Comparison of ENCODE assay signal across 28 cellular contexts in genomic region chr13:106596287-106596937, GRCh38. TPM values are rescaled to one million over a fixed set of nuclear protein-coding genes. Genes with fewer than 3 reads are reported as not detected.
DNase-seq lines count a peak whose midpoint lies in the region; ATAC-seq, FAIRE-seq and TF ChIP-seq lines count a peak whose summit lies in the region.
"Had no signal": no experiment of that assay in that cellular context is flagged by ENCODE, and none has a peak within 500 bp of the region (broad histone marks: within the 10 kb centered on the region; RNA-seq: fewer than 3 reads in every experiment).

No MANE protein-coding gene starts in this region.

- H3K4me3 ChIP-seq in HepG2 (replicated peaks in 1 of 3; ENCODE audit: insufficient read depth in 1 of 3, low read depth in 2 of 3, low read length in 3 of 3), result no peak overlapping the region
- no peak overlapping the region for H3K4me3 ChIP-seq in right lobe of liver
- H3K4me3 ChIP-seq in trophoblast cell (ENCODE audit: low read depth, low read length), result peak overlapping the region; percentile 56
- H3K4me3 ChIP-seq: hepatocyte had no signal

- H3K36me3 ChIP-seq in HepG2 (replicated peaks in 1 of 2; ENCODE audit: control insufficient read depth in 1 of 2, insufficient read depth in 2 of 2, low read length in 2 of 2) (no peaks in the 10 kb centered on the region), right lobe of liver (no peaks in the 10 kb centered on the region), trophoblast cell (ENCODE audit: control insufficient read depth in 1 of 2, insufficient read depth in 2 of 2, low read length in 2 of 2) (peaks cover 0 to 2% of the 10 kb centered on the region in 2 experiments)

- H3K27ac ChIP-seq in HepG2 (ENCODE audit: extremely low read length, insufficient read depth, low read length) (no peak overlapping the region), right lobe of liver (no peak overlapping the region), trophoblast cell (ENCODE audit: low read depth, low read length) (no peak overlapping the region)
- H3K27ac ChIP-seq: epithelial cell of prostate, foreskin keratinocyte, hepatocyte, VCaP had no signal

- CTCF ChIA-PET in HepG2 (lab: Yijun Ruan, JAX; ENCODE audit: low intra/inter-chr PET ratio, low total read pairs), result no interaction called here

- no TSS peak for BruUV-seq in HepG2 (replicated peaks; lab: Mats Ljungman, UMichigan)

- H2BK12ac ChIP-seq in trophoblast cell (ENCODE audit: low read length), result no peak overlapping the region

- H2AFZ ChIP-seq in HepG2 (ENCODE audit: low read length) (no peak overlapping the region), trophoblast cell (ENCODE audit: insufficient read depth, low read length, poor library complexity) (no peak overlapping the region)
- H2AFZ ChIP-seq: hepatocyte had no signal

- H4K91ac ChIP-seq in trophoblast cell (ENCODE audit: low read depth, low read length), result no peak overlapping the region

- peak; percentile 62 for ATAC-seq in HepG2
- no peak for ATAC-seq in right lobe of liver
- peak; percentile 43 for ATAC-seq in left ventricle myocardium superior
- ATAC-seq in HG02642 (IDR thresholded peaks at IDR 0.05; ENCODE audit: poor library complexity, unreplicated experiment), result no peak
- ATAC-seq in GM18870 (IDR thresholded peaks at IDR 0.05; ENCODE audit: unreplicated experiment), result no peak
- ATAC-seq: foreskin keratinocyte, PC-3 had no signal

- H3K79me2 ChIP-seq in HepG2 (ENCODE audit: insufficient read depth, low read length) (no peaks in the 10 kb centered on the region), trophoblast cell (ENCODE audit: control insufficient read depth, insufficient read depth, low read length, poor library complexity) (no peaks in the 10 kb centered on the region)
- H3K79me2 ChIP-seq: hepatocyte had no signal

- H3K4me1 ChIP-seq in HepG2 (ENCODE audit: insufficient read depth, low read length) (peaks cover 18% of the 10 kb centered on the region), right lobe of liver (no peaks in the 10 kb centered on the region), trophoblast cell (ENCODE audit: control insufficient read depth in 1 of 2, insufficient read depth in 2 of 2, low read length in 2 of 2) (no peaks in the 10 kb centered on the region)
- H3K4me1 ChIP-seq: foreskin keratinocyte had no signal

- TF ChIP-seq EP300 in HepG2 (IDR thresholded peaks at IDR 0.05; ENCODE audit: low read depth in 2 of 2, low read length in 2 of 2) (no peak), HepG2 (CRISPR knock-in tag; IDR thresholded peaks at IDR 0.05; ENCODE audit: borderline replicate concordance) (no peak)

- H3K79me1 ChIP-seq in trophoblast cell (ENCODE audit: low read length), result no peaks in the 10 kb centered on the region

- H4K12ac ChIP-seq in trophoblast cell (ENCODE audit: low read depth, low read length), result no peak overlapping the region

- DNase-seq in HepG2 (ENCODE audit: low spot score) (no peak), right lobe of liver (no peak), left ventricle myocardium superior (no peak), trophoblast cell (no peak), DMS53 treated with DMSO at 0.1 percent for 48 hours (lab: John Stamatoyannopoulos, UW; ENCODE audit: unreplicated experiment) (no peak)
- no peak for DNase-seq in stimulated activated CD4-positive, alpha-beta T cell treated with anti-CD3 and anti-CD28 coated beads, Interleukin-12 subunit alpha, Interleukin-12 subunit beta, amount 100 ng/mL, for 4 hours
- DNase-seq: activated CD4-positive, alpha-beta T cell treated with anti-CD3 and anti-CD28 coated beads, Interleukin-2, amount 10 ng/mL, durations not matched to agents 7 days and 5 days; activated gamma-delta T cell treated with Interleukin-2 at 50 U/mL for 16 hours; activated T-cell treated with anti-CD3 and anti-CD28 coated beads, Interleukin-2, amount 50 U/mL, for 24 hours; AML-193; CD8-positive, alpha-beta memory T cell; effector CD4-positive, alpha-beta T cell; foreskin keratinocyte; naive B cell; NCI-H1092 treated with DMSO at 0.1 percent for 48 hours; NCI-H187 treated with DMSO at 0.1 percent for 48 hours; NCI-H2171 treated with DMSO at 0.1 percent for 48 hours; NCI-H510A treated with DMSO at 0.1 percent for 48 hours; PC-3; retina; stimulated activated CD4-positive, alpha-beta T cell treated with anti-CD3 and anti-CD28 coated beads, Interleukin-4, amount 100 ng/mL, for 4 hours; stimulated activated naive CD4-positive, alpha-beta T cell; T-helper 2 cell had no signal

- no peaks in the 10 kb centered on the region for H3K27me3 ChIP-seq in HepG2 (ENCODE audit: control insufficient read depth in 1 of 2, insufficient read depth in 2 of 2, low read length in 2 of 2)
- no peaks in the 10 kb centered on the region for H3K27me3 ChIP-seq in right lobe of liver
- no peaks in the 10 kb centered on the region for H3K27me3 ChIP-seq in trophoblast cell (ENCODE audit: insufficient read depth, low read length)
- H3K27me3 ChIP-seq: foreskin keratinocyte, hepatocyte had no signal

- TF ChIP-seq CTCF in HepG2 (CRISPR knock-in tag; IDR thresholded peaks at IDR 0.05), result peak; percentile 31
- no peak for TF ChIP-seq CTCF in right lobe of liver (IDR thresholded peaks at IDR 0.05)

- WGBS in HepG2 (ENCODE audit: low lambda C conversion rate), result 77% methylated on average over 10 of the region's 10 CpGs
- 89% methylated on average over 6 of the region's 10 CpGs for whole genome bisulfite sequencing in right lobe of liver (ENCODE audit: insufficient coverage, low coverage, low lambda C conversion rate, missing lambda C conversion rate)
- no CpG with 5 or more reads among the region's 10 CpGs for WGBS in trophoblast cell (ENCODE audit: extremely low coverage, insufficient coverage, insufficient read length)

- no peak overlapping the region for H3K23ac ChIP-seq in trophoblast cell (ENCODE audit: low read length)

- H2AK5ac ChIP-seq in trophoblast cell (ENCODE audit: low read length), result no peak overlapping the region

- POLR2A ChIA-PET in HepG2 (lab: Yijun Ruan, JAX), result no interaction called here

- in situ Hi-C loops in HepG2 (cut with HindIII; ENCODE audit: extremely low pct_ligation_motif_present, low pct_unique_long_range_greater_than_20kb), result no loop called here

- no peak overlapping the region for H4K8ac ChIP-seq in trophoblast cell (ENCODE audit: low read depth, low read length)

- no peak overlapping the region for H2BK5ac ChIP-seq in trophoblast cell (ENCODE audit: low read depth, low read length, poor library complexity)

- no peak overlapping the region for H3K14ac ChIP-seq in trophoblast cell (ENCODE audit: low read length)

- H3K9me3 ChIP-seq in HepG2 (ENCODE audit: low read length), result no peaks in the 10 kb centered on the region
- H3K9me3 ChIP-seq in right lobe of liver, result no peaks in the 10 kb centered on the region
- peaks cover 2% of the 10 kb centered on the region for H3K9me3 ChIP-seq in trophoblast cell (ENCODE audit: insufficient read depth, low read depth, low read length)

- H3K9ac ChIP-seq in HepG2 (ENCODE audit: insufficient read depth, low read depth, low read length) (no peak overlapping the region), trophoblast cell (ENCODE audit: low read length) (no peak overlapping the region)

- no peaks in the 10 kb centered on the region for H4K20me1 ChIP-seq in HepG2 (ENCODE audit: insufficient read depth, low read length)

- TF ChIP-seq RAD21 in HepG2 (CRISPR knock-in tag; IDR thresholded peaks at IDR 0.05), result no peak

- FAIRE-seq in HepG2 (lab: Jason Lieb, UNC), result no peak

- H3K4me2 ChIP-seq in HepG2 (ENCODE audit: low read depth, low read length) (no peak overlapping the region), trophoblast cell (ENCODE audit: low read length) (no peak overlapping the region)
- H3K4me2 ChIP-seq: hepatocyte had no signal

- intact Hi-C loops in HepG2 (cut with micrococcal nuclease; ENCODE audit: unreplicated experiment) (no loop called here), right lobe of liver (cut with DNase I) (no loop called here), left ventricle myocardium superior (cut with micrococcal nuclease) (no loop called here)

- H2BK120ac ChIP-seq in trophoblast cell (ENCODE audit: insufficient read depth, low read length, poor library complexity), result no peak overlapping the region

- TF ChIP-seq POLR2A in HepG2 (IDR thresholded peaks at IDR 0.05; ENCODE audit: insufficient read depth in 1 of 2, low read depth in 2 of 2, low read length in 2 of 2), result no peak
- no peak for TF ChIP-seq POLR2A in right lobe of liver (IDR thresholded peaks at IDR 0.05)

- no peak overlapping the region for H3K4ac ChIP-seq in trophoblast cell (ENCODE audit: low read depth, low read length)

- H3K18ac ChIP-seq in trophoblast cell (ENCODE audit: low read length), result no peak overlapping the region

TF ChIP-seq in HepG2, 621 proteins besides CTCF, POLR2A, EP300 and RAD21 (continues in another document):
- no peak for TF ChIP-seq PHB2 (IDR thresholded peaks at IDR 0.05; ENCODE audit: partially characterized antibody)
- no peak for TF ChIP-seq ZIK1 (CRISPR knock-in tag; IDR thresholded peaks at IDR 0.05; ENCODE audit: borderline replicate concordance, low read depth)
- TF ChIP-seq MXI1 (IDR thresholded peaks at IDR 0.05; ENCODE audit: borderline replicate concordance, low read depth, low read length), result no peak
- no peak for TF ChIP-seq DNMT1 (CRISPR knock-in tag; IDR thresholded peaks at IDR 0.05)

RNA-seq across cellular contexts. Expression of gene ARGLU1, which starts 28.5 kb away (rescaled TPM):
- total RNA-seq in HepG2 (2016; rRNA removed; fragmentation: Illumina TruSeq; extraction: Trizol) (27.2 and 47.1 TPM in 2 replicates), right lobe of liver (10 to 100 TPM; 19.9 to 35.6 (median 32.0) TPM), left ventricle myocardium superior (32.4 TPM)
- 11.8 and 17.4 TPM in 2 replicates for total RNA-seq in HepG2 (2016; cell fraction: cytosol; rRNA removed; fragmentation: Illumina TruSeq; extraction: Trizol; ENCODE audit: low read depth)
- 25.5 and 51.3 TPM in 2 replicates for total RNA-seq in HepG2 (2016; cell fraction: insoluble cytoplasmic fraction; rRNA removed; fragmentation: Illumina TruSeq; extraction: Trizol)
- 9.4 and 9.9 TPM in 2 replicates for total RNA-seq in HepG2 (2016; cell fraction: membrane; rRNA removed; fragmentation: Illumina TruSeq; extraction: Trizol)
- 100 and 117 TPM in 2 replicates for total RNA-seq in HepG2 (2016; cell fraction: nucleus; rRNA removed; fragmentation: Illumina TruSeq; extraction: Trizol)
- 70.6 and 81.6 TPM in 2 replicates for polyA plus RNA-seq in HepG2 (2011; rRNA removed)
- 10.8 and 12.2 TPM in 2 replicates for polyA plus RNA-seq in HepG2 (2011; cell fraction: cytosol; rRNA removed)
- polyA plus RNA-seq in HepG2 (2011; cell fraction: nucleus; rRNA removed), result 336 and 397 TPM in 2 replicates
- polyA plus RNA-seq in HepG2 (2012), result 62.3 and 76.1 TPM in 2 replicates
- polyA plus RNA-seq in HepG2 (2016; cell fraction: cytosol; fragmentation: Illumina TruSeq; extraction: Trizol; ENCODE audit: low read depth), result 1.0 and 1.9 TPM in 2 replicates
- 50.3 and 50.9 TPM in 2 replicates for polyA plus RNA-seq in HepG2 (2016; cell fraction: insoluble cytoplasmic fraction; fragmentation: Illumina TruSeq; extraction: Trizol; ENCODE audit: low read depth)
- 3.7 and 3.8 TPM in 2 replicates for polyA plus RNA-seq in HepG2 (2016; cell fraction: membrane; fragmentation: Illumina TruSeq; extraction: Trizol; ENCODE audit: low read depth)
- polyA plus RNA-seq in HepG2 (2016; cell fraction: nucleus; fragmentation: Illumina TruSeq; extraction: Trizol; ENCODE audit: insufficient read depth, low read depth), result 268 and 280 TPM in 2 replicates
- polyA minus RNA-seq in HepG2 (2011; rRNA and poly(A)+ RNA removed; ENCODE audit: low replicate concordance), result 8.6 and 10.0 TPM in 2 replicates
- polyA minus RNA-seq in HepG2 (2011; cell fraction: cytosol; rRNA and poly(A)+ RNA removed), result 4.7 and 5.7 TPM in 2 replicates
- polyA minus RNA-seq in HepG2 (2011; cell fraction: nucleus; rRNA and poly(A)+ RNA removed), result 125 and 143 TPM in 2 replicates
- 92.8 and 95.6 TPM in 2 replicates for polyA plus RNA-seq in trophoblast cell (2013)

Comparison
In these comparisons a context has a peak if more than half of its experiments do, and no peak if none do; other contexts are left out.
1. ATAC-seq: peak in HepG2 (single experiment) and left ventricle myocardium superior (single experiment); none in right lobe of liver (0 of 4), HG02642 (single experiment) and GM18870 (single experiment).